12 cellular contexts compared by ENCODE assay signal in the genomic region with DNA sequence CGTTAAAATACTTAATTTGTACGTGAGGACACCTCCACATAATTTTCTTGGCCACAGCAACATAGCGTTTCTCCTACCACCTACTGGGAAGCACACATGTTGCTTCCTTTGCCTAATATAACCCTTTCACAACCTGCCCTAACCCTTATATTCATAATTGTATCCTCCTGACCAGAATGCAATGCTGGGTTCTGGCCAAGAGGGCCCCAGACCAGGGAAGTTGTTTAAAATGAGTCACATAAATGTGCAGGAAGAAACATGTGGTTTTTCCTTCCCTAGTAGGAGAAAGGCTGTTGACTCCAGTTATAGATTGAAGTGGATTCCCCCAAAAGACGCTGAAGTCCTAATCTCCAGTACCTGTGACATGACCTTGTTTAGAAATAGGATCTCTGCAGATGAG.
DNase-seq lines count a peak whose midpoint lies in the region; ATAC-seq and TF ChIP-seq lines count a peak whose summit lies in the region.
"Had no signal": no experiment of that assay in that cellular context is flagged by ENCODE, and none has a peak within 500 bp of the region (broad histone marks: within the 10 kb centered on the region; RNA-seq: fewer than 3 reads in every experiment).

No MANE protein-coding gene starts in this region.

- DNase-seq in stimulated activated naive CD8-positive, alpha-beta T cell treated with anti-CD3 and anti-CD28 coated beads, Interleukin-15, Interleukin-2, amounts not matched to agents 100 U/mL and 50 U/mL, for 24 hours = no peak
- DNase-seq in SK-N-SH = no peak
- peak; percentile 66 for DNase-seq in fibroblast of the aortic adventitia (ENCODE audit: low read depth)
- no peak for DNase-seq in NCI-H1694 (lab: John Stamatoyannopoulos, UW)
- DNase-seq in stimulated activated naive CD4-positive, alpha-beta T cell treated with Interleukin-2 at 50 U/mL for 16 hours (lab: John Stamatoyannopoulos, UW) = no peak
- DNase-seq in activated CD4-positive, alpha-beta T cell treated with anti-CD3 and anti-CD28 coated beads, Interleukin-2, amount 50 U/mL, for 4 hours = no peak
- DNase-seq: activated naive CD4-positive, alpha-beta T cell treated with anti-CD3 and anti-CD28 coated beads, Interleukin-2, amount 10 ng/mL, durations not matched to agents 7 days and 5 days; NCI-H2171 had no signal

- no peak for ATAC-seq in stimulated activated naive CD8-positive, alpha-beta T cell treated with anti-CD3 and anti-CD28 coated beads, Interleukin-15, Interleukin-2, amounts not matched to agents 100 U/mL and 50 U/mL, for 24 hours
- ATAC-seq in HG03354 (IDR thresholded peaks at IDR 0.05; ENCODE audit: poor library complexity, severe bottlenecking, unreplicated experiment) = no peak
- ATAC-seq: Right ventricle myocardium inferior had no signal

- no peak overlapping the region for H3K4me3 Mint-ChIP-seq in stimulated activated naive CD8-positive, alpha-beta T cell treated with anti-CD3 and anti-CD28 coated beads, Interleukin-15, Interleukin-2, amounts not matched to agents 100 ng/mL and 50 ng/mL, for 24 hours
- H3K4me3 Mint-ChIP-seq: activated naive CD4-positive, alpha-beta T cell treated with anti-CD3 and anti-CD28 coated beads, Interleukin-2, amount 10 ng/mL, durations not matched to agents 7 days and 5 days; neural progenitor cell had no signal

- H3K27ac Mint-ChIP-seq in stimulated activated naive CD8-positive, alpha-beta T cell treated with anti-CD3 and anti-CD28 coated beads, Interleukin-15, Interleukin-2, amounts not matched to agents 100 ng/mL and 50 ng/mL, for 24 hours = peak overlapping the region; percentile 45
- H3K27ac Mint-ChIP-seq: activated naive CD4-positive, alpha-beta T cell treated with anti-CD3 and anti-CD28 coated beads, Interleukin-2, amount 10 ng/mL, durations not matched to agents 7 days and 5 days; neural progenitor cell had no signal

- H3K4me3 ChIP-seq in SK-N-SH (ENCODE audit: low read depth in 2 of 2, low read length in 1 of 2) = no peak overlapping the region
- H3K4me3 ChIP-seq in fibroblast of the aortic adventitia (ENCODE audit: low read depth, low read length) = no peak overlapping the region
- H3K4me3 ChIP-seq: neural progenitor cell had no signal

- no peak overlapping the region; the same call in 1 of the 2 replicates for H2AFZ ChIP-seq in SK-N-SH (ENCODE audit: low read depth)
- H2AFZ ChIP-seq: neural progenitor cell had no signal

- H3K36me3 Mint-ChIP-seq in stimulated activated naive CD8-positive, alpha-beta T cell treated with anti-CD3 and anti-CD28 coated beads, Interleukin-15, Interleukin-2, amounts not matched to agents 100 ng/mL and 50 ng/mL, for 24 hours (ENCODE audit: low read depth) = no peaks in the 10 kb centered on the region
- H3K36me3 Mint-ChIP-seq: activated naive CD4-positive, alpha-beta T cell treated with anti-CD3 and anti-CD28 coated beads, Interleukin-2, amount 10 ng/mL, durations not matched to agents 7 days and 5 days; neural progenitor cell had no signal

- H3K9me3 ChIP-seq in SK-N-SH = no peaks in the 10 kb centered on the region

- TF ChIP-seq RAD21 in SK-N-SH (IDR thresholded peaks at IDR 0.05; ENCODE audit: low read length) = no peak

- H3K36me3 ChIP-seq in SK-N-SH (replicated peaks in 1 of 2; ENCODE audit: control insufficient read depth in 1 of 2, insufficient read depth in 2 of 2, low read length in 1 of 2) = no peaks in the 10 kb centered on the region
- H3K36me3 ChIP-seq: neural progenitor cell had no signal

- no peaks in the 10 kb centered on the region for H3K27me3 Mint-ChIP-seq in stimulated activated naive CD8-positive, alpha-beta T cell treated with anti-CD3 and anti-CD28 coated beads, Interleukin-15, Interleukin-2, amounts not matched to agents 100 ng/mL and 50 ng/mL, for 24 hours

- TF ChIP-seq EP300 in SK-N-SH (IDR thresholded peaks at IDR 0.05; ENCODE audit: borderline replicate concordance in 1 of 2, low read depth in 1 of 2, low read length in 1 of 2) = no peak; a peak in 1 of 4 replicates

- POLR2A ChIA-PET in SK-N-SH (lab: Yijun Ruan, JAX) = no interaction called here

- no peaks in the 10 kb centered on the region for H4K20me1 ChIP-seq in SK-N-SH (ENCODE audit: insufficient read depth)

- peaks cover 0 to 8% of the 10 kb centered on the region in 2 experiments; a peak in 1 of 4 replicates for H3K4me1 ChIP-seq in SK-N-SH (ENCODE audit: control insufficient read depth in 1 of 2, insufficient read depth in 2 of 2, low read depth in 1 of 2, low read length in 1 of 2)

- peak overlapping the region in 1 of 2 experiments; percentile 28; a peak in 1 of 4 replicates for H3K27ac ChIP-seq in SK-N-SH (ENCODE audit: low read depth in 2 of 2, low read length in 1 of 2)
- H3K27ac ChIP-seq: neural progenitor cell had no signal

- H3K79me2 ChIP-seq in SK-N-SH (ENCODE audit: insufficient read depth) = no peaks in the 10 kb centered on the region

- H3K9ac ChIP-seq in SK-N-SH = no peak overlapping the region
- H3K9ac ChIP-seq: neural progenitor cell had no signal

- no peak for TF ChIP-seq CTCF in SK-N-SH (IDR thresholded peaks at IDR 0.05)
- TF ChIP-seq CTCF in fibroblast of the aortic adventitia (IDR thresholded peaks at IDR 0.05; ENCODE audit: insufficient read depth, low read length) = no peak

- H3K9me3 Mint-ChIP-seq in stimulated activated naive CD8-positive, alpha-beta T cell treated with anti-CD3 and anti-CD28 coated beads, Interleukin-15, Interleukin-2, amounts not matched to agents 100 ng/mL and 50 ng/mL, for 24 hours = no peaks in the 10 kb centered on the region
- H3K9me3 Mint-ChIP-seq: activated naive CD4-positive, alpha-beta T cell treated with anti-CD3 and anti-CD28 coated beads, Interleukin-2, amount 10 ng/mL, durations not matched to agents 7 days and 5 days had no signal

- peak overlapping the region; percentile 25; the same call in 1 of the 2 replicates for H3K4me2 ChIP-seq in SK-N-SH
- H3K4me2 ChIP-seq: neural progenitor cell had no signal

- CTCF ChIA-PET in SK-N-SH (lab: Yijun Ruan, JAX) = no interaction called here

- peaks cover 7% of the 10 kb centered on the region for H3K4me1 Mint-ChIP-seq in stimulated activated naive CD8-positive, alpha-beta T cell treated with anti-CD3 and anti-CD28 coated beads, Interleukin-15, Interleukin-2, amounts not matched to agents 100 ng/mL and 50 ng/mL, for 24 hours (ENCODE audit: low read depth)
- H3K4me1 Mint-ChIP-seq: activated naive CD4-positive, alpha-beta T cell treated with anti-CD3 and anti-CD28 coated beads, Interleukin-2, amount 10 ng/mL, durations not matched to agents 7 days and 5 days had no signal

- 86% methylated on average over 4 of the region's 4 CpGs for WGBS in SK-N-SH (ENCODE audit: low lambda C conversion rate)

- H3K27me3 ChIP-seq in SK-N-SH (ENCODE audit: insufficient read depth) = no peaks in the 10 kb centered on the region
- H3K27me3 ChIP-seq: neural progenitor cell had no signal

- H3F3A ChIP-seq in SK-N-SH (replicated peaks; ENCODE audit: insufficient read depth) = no peaks in the 10 kb centered on the region

- H3K9me2 ChIP-seq in SK-N-SH = no peaks in the 10 kb centered on the region

TF ChIP-seq in SK-N-SH, 30 proteins besides CTCF, POLR2A, EP300 and RAD21:
- TF ChIP-seq TEAD4 (IDR thresholded peaks at IDR 0.05; ENCODE audit: borderline replicate concordance, insufficient read depth) (no peak), FOSL2 (IDR thresholded peaks at IDR 0.05; ENCODE audit: borderline replicate concordance, low read depth) (peak; percentile 80), CHD2 (IDR thresholded peaks at IDR 0.05; ENCODE audit: low read length, partially characterized antibody) (no peak), JUND (IDR thresholded peaks at IDR 0.05) (peak; percentile 62), NFIC (IDR thresholded peaks at IDR 0.05; ENCODE audit: borderline replicate concordance) (peak; percentile 88), POLR2AphosphoS5 (IDR thresholded peaks at IDR 0.05; ENCODE audit: low read depth, low read length) (peak; percentile 36; the same call in 1 of the 2 replicates), TCF12 (IDR thresholded peaks at IDR 0.05) (peak; percentile 84), YY1 (IDR thresholded peaks at IDR 0.05; ENCODE audit: low read depth) (no peak)
- TF ChIP-seq, protein P1, sequence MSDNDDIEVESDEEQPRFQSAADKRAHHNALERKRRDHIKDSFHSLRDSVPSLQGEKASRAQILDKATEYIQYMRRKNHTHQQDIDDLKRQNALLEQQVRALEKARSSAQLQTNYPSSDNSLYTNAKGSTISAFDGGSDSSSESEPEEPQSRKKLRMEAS (IDR thresholded peaks at IDR 0.05; ENCODE audit: low read depth) = peak; percentile 86
